17 cellular contexts compared by ENCODE assay signal in genomic region chr10:34097682-34098081, GRCh38.
DNase-seq lines count a peak whose midpoint lies in the region; ATAC-seq and TF ChIP-seq lines count a peak whose summit lies in the region.
"Had no signal": no experiment of that assay in that cellular context is flagged by ENCODE, and none has a peak within 500 bp of the region (broad histone marks: within the 10 kb centered on the region; RNA-seq: fewer than 3 reads in every experiment).

No MANE protein-coding gene starts in this region.

- H2BK120ac ChIP-seq in IMR-90 (ENCODE audit: low read depth, low read length): no peak overlapping the region

- H3K18ac ChIP-seq in IMR-90 (ENCODE audit: low read depth, low read length): no peak overlapping the region

- in situ Hi-C loops in IMR-90 (cut with MboI; ENCODE audit: low sequenced_read_pairs): no loop called here

- H2AK5ac ChIP-seq in IMR-90 (ENCODE audit: low read depth, low read length): no peak overlapping the region

- H3K27ac ChIP-seq in IMR-90 (ENCODE audit: insufficient read depth, low read length): no peak overlapping the region

- no peaks in the 10 kb centered on the region for H3K27me3 ChIP-seq in IMR-90 (ENCODE audit: control insufficient read depth, insufficient read depth, low read length)

- H2BK20ac ChIP-seq in IMR-90 (ENCODE audit: low read depth, low read length): no peak overlapping the region

- CTCF ChIA-PET in IMR-90 (lab: Yijun Ruan, JAX): no interaction called here

- dilution Hi-C loops in IMR-90 (cut with HindIII; ENCODE audit: low sequenced_read_pairs, unreplicated experiment): no loop called here

- no peaks in the 10 kb centered on the region for H3K36me3 ChIP-seq in IMR-90 (ENCODE audit: control insufficient read depth, insufficient read depth, low read length)

- TF ChIP-seq POLR2A in IMR-90 (IDR thresholded peaks at IDR 0.05; ENCODE audit: low read depth, low read length): no peak

- no peaks in the 10 kb centered on the region for H3K79me1 ChIP-seq in IMR-90 (ENCODE audit: low read depth in 1 of 2, low read length in 2 of 2)

- 0 out of 2 replicates have a peak, but pooled peaks have one; percentile 22 for ATAC-seq in IMR-90 (ENCODE audit: low read depth)
- ATAC-seq in left colon: peak; percentile 17
- ATAC-seq in GM18511 (IDR thresholded peaks at IDR 0.05; ENCODE audit: unreplicated experiment): no peak

- no peak for TF ChIP-seq CTCF in IMR-90 (conservative IDR thresholded peaks at IDR 0.05; ENCODE audit: low read depth, low read length)

- H4K91ac ChIP-seq in IMR-90 (ENCODE audit: insufficient read depth, low read depth, low read length): no peak overlapping the region

- H2AFZ ChIP-seq in IMR-90 (replicated peaks; ENCODE audit: low read length, poor library complexity): no peak overlapping the region

- no peaks in the 10 kb centered on the region for H4K20me1 ChIP-seq in IMR-90 (ENCODE audit: insufficient read depth, low read length)

- H3K4me2 ChIP-seq in IMR-90 (ENCODE audit: low read depth, low read length): no peak overlapping the region

- no peak overlapping the region for H4K5ac ChIP-seq in IMR-90 (ENCODE audit: low read depth, low read length)

- H3K9me3 ChIP-seq in IMR-90 (ENCODE audit: control insufficient read depth, insufficient read depth, low read length): peaks cover 8% of the 10 kb centered on the region

- peaks cover 12% of the 10 kb centered on the region for H3K4me1 ChIP-seq in IMR-90 (ENCODE audit: control insufficient read depth, insufficient read depth, low read length)

- peaks cover 5% of the 10 kb centered on the region for H3K9me1 ChIP-seq in IMR-90 (ENCODE audit: insufficient read depth, low read length)

- no peak overlapping the region for H3K9ac ChIP-seq in IMR-90 (ENCODE audit: low read depth, low read length)

- no peak overlapping the region for H3K4ac ChIP-seq in IMR-90 (ENCODE audit: low read depth, low read length)

- H3K23ac ChIP-seq in IMR-90 (ENCODE audit: low read depth, low read length): no peak overlapping the region

- no peak overlapping the region for H2AK9ac ChIP-seq in IMR-90 (replicated peaks; ENCODE audit: low read depth, low read length, poor library complexity)

- no TSS peak for BruUV-seq in IMR-90 (replicated peaks; lab: Mats Ljungman, UMichigan)

- no peak overlapping the region for H2BK15ac ChIP-seq in IMR-90 (ENCODE audit: low read depth, low read length)

- intact Hi-C loops in IMR-90 (cut with micrococcal nuclease): no loop called here
- intact Hi-C loops in left colon (cut with DNase I, micrococcal nuclease): no loop called here

- no peak overlapping the region for H3K56ac ChIP-seq in IMR-90 (ENCODE audit: extremely low read depth, insufficient read depth, low read length)

- no peak overlapping the region for H2BK5ac ChIP-seq in IMR-90 (ENCODE audit: low read depth, low read length, poor library complexity, severe bottlenecking)

- TF ChIP-seq RAD21 in IMR-90 (IDR thresholded peaks at IDR 0.05; ENCODE audit: low read length): no peak

- peak; percentile 81 for DNase-seq in DMS53 (lab: John Stamatoyannopoulos, UW)
- no peak for DNase-seq in IMR-90
- DNase-seq in NCI-H748 (lab: John Stamatoyannopoulos, UW; ENCODE audit: unreplicated experiment): peak; percentile 79
- no peak for DNase-seq in left colon
- no peak for DNase-seq in 8988T
- no peak for DNase-seq in superior temporal gyrus (ENCODE audit: extremely low spot score)
- DNase-seq: C1 segment of cervical spinal cord; Calu3; CD4-positive, alpha-beta T cell; DMS 273 treated with DMSO at 0.1 percent for 48 hours; DMS79 treated with DMSO at 0.1 percent for 48 hours; EL; GDM1; HCEC 1CT; HFFc6; KG1 had no signal

- H4K8ac ChIP-seq in IMR-90 (ENCODE audit: low read depth in 2 of 2, low read length in 2 of 2): no peak overlapping the region

- no peak overlapping the region for H3K14ac ChIP-seq in IMR-90 (replicated peaks; ENCODE audit: low read depth, low read length)

- POLR2A ChIA-PET in IMR-90 (lab: Charles Lee; ENCODE audit: unreplicated experiment): no interaction called here

- no peak overlapping the region for H3K4me3 ChIP-seq in IMR-90 (ENCODE audit: insufficient read depth, low read depth, low read length)

TF ChIP-seq in IMR-90, 13 proteins besides CTCF, POLR2A, EP300 and RAD21:
- no peak for TF ChIP-seq RCOR1 (IDR thresholded peaks at IDR 0.05; ENCODE audit: insufficient replicate concordance, low read length)
- no peak for TF ChIP-seq CEBPB (IDR thresholded peaks at IDR 0.05; ENCODE audit: low read depth, low read length)
- no peak for TF ChIP-seq MXI1 (IDR thresholded peaks at IDR 0.05; ENCODE audit: borderline replicate concordance, low read depth, low read length)
- TF ChIP-seq SMC3 (IDR thresholded peaks at IDR 0.05; ENCODE audit: low read depth, low read length): no peak
- no peak for TF ChIP-seq FOS (IDR thresholded peaks at IDR 0.05; ENCODE audit: low read depth, low read length)
TF ChIP-seq in IMR-90: peak in this region for 0.

Comparison
In these comparisons a context has a peak if more than half of its experiments do, and no peak if none do; other contexts are left out.
1. DNase-seq: peak in DMS53 (single experiment) and NCI-H748 (single experiment); none in IMR-90 (single experiment), left colon (0 of 2), 8988T (single experiment) and superior temporal gyrus (single experiment).